ENCODE assay signal across 17 cellular contexts in the genomic region with DNA sequence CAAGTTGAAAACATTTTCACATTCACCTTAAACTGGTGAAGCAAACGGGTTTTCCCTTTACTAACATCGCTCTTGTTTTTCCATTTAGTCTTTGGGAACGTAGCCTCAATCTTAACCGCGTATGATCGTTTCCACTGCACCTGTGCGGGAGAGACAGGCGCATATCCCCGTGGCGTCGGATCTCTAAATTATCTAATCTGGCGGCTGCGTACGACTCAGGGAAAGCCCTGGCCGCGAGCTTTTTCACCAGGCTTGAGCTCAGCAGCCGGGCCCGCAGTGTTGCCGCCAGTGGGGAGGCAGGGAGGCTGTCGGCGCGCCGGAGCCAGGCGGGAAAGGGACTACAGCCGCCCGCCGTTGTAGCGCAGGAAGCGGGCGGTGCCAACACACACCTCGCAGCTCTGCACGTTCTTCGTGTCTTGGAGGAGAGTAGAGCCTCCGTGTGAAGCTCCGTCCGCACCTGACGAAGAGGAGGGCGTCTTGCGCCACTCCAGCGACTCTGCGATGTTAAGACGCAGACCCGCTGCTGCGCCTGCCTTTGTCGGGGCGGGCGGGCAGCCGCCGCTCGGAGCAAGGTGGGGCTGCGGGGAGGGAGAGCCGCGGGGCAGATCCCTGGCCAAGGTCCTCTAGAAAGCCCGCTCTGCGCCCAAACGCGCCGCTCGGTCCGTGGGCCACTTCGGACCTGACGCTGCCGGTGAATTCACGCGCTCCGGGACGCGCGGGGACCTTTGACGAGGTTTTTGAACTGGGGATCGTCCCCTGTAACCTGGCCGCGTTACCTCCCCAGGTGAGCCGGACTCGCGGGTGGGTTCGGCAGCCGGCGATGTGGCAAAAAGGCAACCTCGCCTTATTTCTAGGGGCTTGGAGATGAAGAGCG. TPM values are rescaled to one million over a fixed set of nuclear protein-coding genes. Genes with fewer than 3 reads are reported as not detected.
A peak's percentile ranks its signal among the peaks of the same experiment; 100 is the strongest.
DNase-seq lines count a peak whose midpoint lies in the region; ATAC-seq, FAIRE-seq and TF ChIP-seq lines count a peak whose summit lies in the region.
"Had no signal": no experiment of that assay in that cellular context is flagged by ENCODE, and none has a peak within 500 bp of the region (broad histone marks: within the 10 kb centered on the region; RNA-seq: fewer than 3 reads in every experiment).

No MANE protein-coding gene starts in this region.

- no peaks in the 10 kb centered on the region for H4K20me1 ChIP-seq in astrocyte (ENCODE audit: insufficient read depth, low read length)

- BruUV-seq in MCF 10A (replicated peaks; lab: Mats Ljungman, UMichigan): no TSS peak

- no peaks in the 10 kb centered on the region for H3K79me2 ChIP-seq in astrocyte (ENCODE audit: insufficient read depth, low read length)

- H3K36me3 Mint-ChIP-seq in MCF 10A (ENCODE audit: insufficient read depth, unreplicated experiment) (no peaks in the 10 kb centered on the region), astrocyte (ENCODE audit: low read depth, unreplicated experiment) (no peaks in the 10 kb centered on the region), mesothelial cell of epicardium (no peaks in the 10 kb centered on the region), T-cell (peaks cover 3% of the 10 kb centered on the region)

- H2AFZ ChIP-seq in astrocyte (ENCODE audit: low read depth, low read length): no peak overlapping the region

- peaks cover 4 to 6% of the 10 kb centered on the region in 2 donors for H3K4me1 ChIP-seq in breast epithelium
- H3K4me1 ChIP-seq in astrocyte (ENCODE audit: insufficient read depth, low read length): peaks cover 29% of the 10 kb centered on the region
- peaks cover 28% of the 10 kb centered on the region for H3K4me1 ChIP-seq in vagina

- CTCF ChIA-PET in MCF 10A (lab: Yijun Ruan, JAX) (interaction anchor here (0.7 kb wide), 1 partner anchor 12 kb away, joined by 3 read pairs; no protein-coding TSS in a partner anchor), T-cell (lab: Charles Lee) (no interaction called here)

- no peak for TF ChIP-seq CTCF in breast epithelium (IDR thresholded peaks at IDR 0.05)
- TF ChIP-seq CTCF in MCF 10A (IDR thresholded peaks at IDR 0.05; ENCODE audit: unreplicated experiment): no peak
- TF ChIP-seq CTCF in astrocyte (IDR thresholded peaks at IDR 0.05; ENCODE audit: insufficient read depth, low read depth, low read length): no peak
- TF ChIP-seq CTCF in mesothelial cell of epicardium (IDR thresholded peaks at IDR 0.05; ENCODE audit: unreplicated experiment): no peak
- no peak for TF ChIP-seq CTCF in vagina (IDR thresholded peaks at IDR 0.05)

- peaks cover 18% of the 10 kb centered on the region for H3K4me1 Mint-ChIP-seq in MCF 10A (ENCODE audit: insufficient read depth, unreplicated experiment)
- peaks cover 31% of the 10 kb centered on the region for H3K4me1 Mint-ChIP-seq in astrocyte (ENCODE audit: low read depth, unreplicated experiment)
- peaks cover 19% of the 10 kb centered on the region for H3K4me1 Mint-ChIP-seq in mesothelial cell of epicardium
- peaks cover 8 to 16% (median 12%) of the 10 kb centered on the region in 3 donors for H3K4me1 Mint-ChIP-seq in T-cell

- H3K9me3 Mint-ChIP-seq in MCF 10A (ENCODE audit: unreplicated experiment) (no peaks in the 10 kb centered on the region), astrocyte (ENCODE audit: unreplicated experiment) (peaks cover 23% of the 10 kb centered on the region), mesothelial cell of epicardium (no peaks in the 10 kb centered on the region), T-cell (peaks cover 4 to 16% (median 10%) of the 10 kb centered on the region in 3 donors)

- no peak overlapping the region for H3K4me3 Mint-ChIP-seq in MCF 10A (ENCODE audit: unreplicated experiment)
- H3K4me3 Mint-ChIP-seq in astrocyte (ENCODE audit: unreplicated experiment): no peak overlapping the region
- H3K4me3 Mint-ChIP-seq in mesothelial cell of epicardium: peak overlapping the region; percentile 25
- H3K4me3 Mint-ChIP-seq in T-cell: peak overlapping the region in 1 of 3 donors; percentile 34
- H3K4me3 Mint-ChIP-seq: central memory CD8-positive, alpha-beta T cell had no signal

- intact Hi-C loops in breast epithelium (cut with DNase I; ENCODE audit: low total_unique reads) (no loop called here), MCF 10A (cut with micrococcal nuclease) (no loop called here), vagina (cut with DNase I) (no loop called here)

- no peak for DNase-seq in breast epithelium (ENCODE audit: low spot score in 2 of 2)
- DNase-seq in MCF 10A (ENCODE audit: unreplicated experiment): no peak
- DNase-seq in astrocyte (ENCODE audit: low read depth): no peak
- no peak for DNase-seq in mesothelial cell of epicardium (ENCODE audit: low spot score in 2 of 2, unreplicated experiment in 2 of 2)
- peak; percentile 58 to 64 for DNase-seq in vagina (ENCODE audit: extremely low spot score in 2 of 2)
- DNase-seq in activated CD4-positive, CD25-positive, alpha-beta regulatory T cell (lab: John Stamatoyannopoulos, UW): no peak
- DNase-seq in T-cell: no peak
- DNase-seq: C1 segment of cervical spinal cord; KG1; NCI-H1694; NK-92 treated with Interleukin-12 subunit alpha and Interleukin-12 subunit beta, amount 100 ng/mL, for 24 hours; stimulated activated naive CD8-positive, alpha-beta T cell treated with anti-CD3 and anti-CD28 coated beads, Interleukin-15, amount 100 ng/mL, for 72 hours had no signal

- H3K9me3 ChIP-seq in breast epithelium: peaks cover 0 to 13% of the 10 kb centered on the region in 2 donors
- H3K9me3 ChIP-seq in astrocyte (ENCODE audit: insufficient read depth, low read depth, low read length): peaks cover 7% of the 10 kb centered on the region
- H3K9me3 ChIP-seq in vagina: no peaks in the 10 kb centered on the region
- H3K9me3 ChIP-seq: esophagus muscularis mucosa, SJSA1 had no signal

- no peak overlapping the region for H3K9ac ChIP-seq in astrocyte (ENCODE audit: low read length)

- POLR2A ChIA-PET in MCF 10A (lab: Yijun Ruan, JAX) (no interaction called here), T-cell (lab: Charles Lee) (no interaction called here)

- H3K36me3 ChIP-seq in breast epithelium: no peaks in the 10 kb centered on the region
- no peaks in the 10 kb centered on the region for H3K36me3 ChIP-seq in astrocyte (ENCODE audit: insufficient read depth, low read length)
- no peaks in the 10 kb centered on the region for H3K36me3 ChIP-seq in vagina
- H3K36me3 ChIP-seq: esophagus muscularis mucosa, SJSA1 had no signal

- peak overlapping the region in 2 of 3 donors; percentile 4 to 61 for H3K4me3 ChIP-seq in breast epithelium
- no peak overlapping the region for H3K4me3 ChIP-seq in astrocyte (ENCODE audit: insufficient read depth, low read depth, low read length)
- H3K4me3 ChIP-seq in vagina: no peak overlapping the region
- H3K4me3 ChIP-seq: SJSA1 had no signal

- no peak for ATAC-seq in T-cell (replicated peaks in 1 of 4)
- no peak for ATAC-seq in GM21423 (IDR thresholded peaks at IDR 0.05; ENCODE audit: unreplicated experiment)
- ATAC-seq: activated CD4-positive, CD25-positive, alpha-beta regulatory T cell treated with anti-CD3 and anti-CD28 coated beads, Interleukin-2, amount 50 U/mL, for 24 hours had no signal

- H3K27me3 ChIP-seq in breast epithelium: peaks cover 3 to 52% of the 10 kb centered on the region in 2 donors
- peaks cover 62% of the 10 kb centered on the region for H3K27me3 ChIP-seq in astrocyte (ENCODE audit: insufficient read depth, low read length)
- H3K27me3 ChIP-seq in vagina: peaks cover 8% of the 10 kb centered on the region
- H3K27me3 ChIP-seq: SJSA1 had no signal

- FAIRE-seq in astrocyte (lab: Jason Lieb, UNC): no peak

- no peak for TF ChIP-seq POLR2A in breast epithelium (IDR thresholded peaks at IDR 0.05)
- no peak for TF ChIP-seq POLR2A in vagina (IDR thresholded peaks at IDR 0.05)

- no peaks in the 10 kb centered on the region for H3K27me3 Mint-ChIP-seq in MCF 10A (ENCODE audit: insufficient read depth, unreplicated experiment)
- H3K27me3 Mint-ChIP-seq in astrocyte (ENCODE audit: low read depth, unreplicated experiment): peaks cover 51% of the 10 kb centered on the region
- peaks cover 98% of the 10 kb centered on the region for H3K27me3 Mint-ChIP-seq in mesothelial cell of epicardium (ENCODE audit: low read depth)
- peaks cover 75 to 85% of the 10 kb centered on the region in 2 donors for H3K27me3 Mint-ChIP-seq in T-cell

- H3K27ac ChIP-seq in breast epithelium (no peak overlapping the region), astrocyte (ENCODE audit: low read depth, low read length) (no peak overlapping the region), vagina (no peak overlapping the region)
- H3K27ac ChIP-seq: esophagus muscularis mucosa, SJSA1 had no signal

- no peak overlapping the region for H3K27ac Mint-ChIP-seq in MCF 10A (ENCODE audit: low read depth, unreplicated experiment)
- no peak overlapping the region for H3K27ac Mint-ChIP-seq in astrocyte (ENCODE audit: unreplicated experiment)
- no peak overlapping the region for H3K27ac Mint-ChIP-seq in mesothelial cell of epicardium
- no peak overlapping the region for H3K27ac Mint-ChIP-seq in T-cell

- H3K4me2 ChIP-seq in astrocyte (ENCODE audit: low read length): peak overlapping the region; percentile 36

RNA-seq across cellular contexts. Expression of a gene that starts 18.5 kb away (rescaled TPM):
- total RNA-seq in breast epithelium: 10 to 100 TPM in 2 of 3 donors, 1 to 10 TPM in 1; 5.9 to 60.0 (median 34.1) TPM
- 0.09 and 0.15 TPM in 2 replicates for total RNA-seq in MCF 10A (2022)
- total RNA-seq in astrocyte: 0.07 and 0.10 TPM in 2 replicates
- total RNA-seq in mesothelial cell of epicardium: 0.09 TPM in 1 of 3 replicates, not detected in the others
- total RNA-seq in vagina: 0.98 TPM
- total RNA-seq in T-cell: under 1 TPM in 1 of 5 donors, not detected in 4; 0.12 TPM

Comparison
In these comparisons a context has a peak if more than half of its experiments do, and no peak if none do; other contexts are left out.
1. DNase-seq: peak in vagina (2 of 2); none in breast epithelium (0 of 2), MCF 10A (single experiment), astrocyte (single experiment), mesothelial cell of epicardium (0 of 2), activated CD4-positive, CD25-positive, alpha-beta regulatory T cell (0 of 4) and T-cell (0 of 34).
2. H3K4me3 ChIP-seq: peak in breast epithelium (2 of 3); none in astrocyte (single experiment) and vagina (0 of 2).